In genomic region chr2:16722677-16723076, GRCh38 we compare ENCODE assay signal across 22 cellular contexts. TPM values are rescaled to one million over a fixed set of nuclear protein-coding genes. Genes with fewer than 3 reads are reported as not detected.
A peak's percentile ranks its signal among the peaks of the same experiment; 100 is the strongest.
DNase-seq lines count a peak whose midpoint lies in the region; ATAC-seq, FAIRE-seq and TF ChIP-seq lines count a peak whose summit lies in the region.
"Had no signal": no experiment of that assay in that cellular context is flagged by ENCODE, and none has a peak within 500 bp of the region (broad histone marks: within the 10 kb centered on the region; RNA-seq: fewer than 3 reads in every experiment).

No MANE protein-coding gene starts in this region.

- H3K9ac ChIP-seq in K562 (ENCODE audit: insufficient read depth in 1 of 2, low read depth in 2 of 2, low read length in 2 of 2) = no peak overlapping the region

- 0% methylated on average over 9 of the region's 9 CpGs for WGBS in K562 (ENCODE audit: insufficient coverage, low coverage, missing lambda C conversion rate)

- no peak overlapping the region for H3K4me2 ChIP-seq in K562 (ENCODE audit: insufficient read depth, low read length)

- H3K9me3 ChIP-seq in K562 (replicated peaks; ENCODE audit: control insufficient read depth, insufficient read depth, low read depth, low read length) = no peaks in the 10 kb centered on the region; the same call in 1 of the 2 replicates
- H3K9me3 ChIP-seq: spleen, testis had no signal

- ATAC-seq in K562 = peak; percentile 72
- no peak for ATAC-seq in HG02852 (IDR thresholded peaks at IDR 0.05; ENCODE audit: unreplicated experiment)
- ATAC-seq: activated CD4-positive, alpha-beta T cell treated with anti-CD3 and anti-CD28 coated beads for 36 hours; activated T-cell treated with anti-CD3 and anti-CD28 coated beads, Interleukin-2, amount 50 U/mL, for 72 hours; left colon; naive thymus-derived CD4-positive, alpha-beta T cell had no signal

- no peaks in the 10 kb centered on the region for H4K20me1 ChIP-seq in K562 (replicated peaks; ENCODE audit: control insufficient read depth, insufficient read depth, low read length)

- no peak overlapping the region for H2AFZ ChIP-seq in K562 (ENCODE audit: low read depth, low read length)

- intact Hi-C loops in K562 (cut with micrococcal nuclease) = loop anchor here (1.0 to 5.0 kb wide), 3 partner anchors 35 to 109 kb away; no protein-coding TSS in a partner anchor
- intact Hi-C loops in dorsolateral prefrontal cortex (cut with DNase I) = loop anchor here in 1 of 2 donors (5.0 kb wide), 1 partner anchor 95 kb away; no protein-coding TSS in a partner anchor

- POLR2A ChIA-PET in K562 (lab: Yijun Ruan, JAX) = interaction anchor here (0.7 kb wide), 1 partner anchor 404 kb away, joined by 3 read pairs; no protein-coding TSS in a partner anchor

- TF ChIP-seq CTCF in K562 (IDR thresholded peaks at IDR 0.05 in 2 of 3, conservative IDR thresholded peaks at IDR 0.05 in 1 of 3; ENCODE audit: insufficient read depth in 2 of 3, low read depth in 1 of 3, low read length in 3 of 3) (peak; percentile 24 to 53 (median 41); a peak in 4 of 6 replicates), foreskin fibroblast (IDR thresholded peaks at IDR 0.05; ENCODE audit: low read depth, low read length) (no peak), dorsolateral prefrontal cortex (IDR thresholded peaks at IDR 0.05 in 54 of 56, conservative IDR thresholded peaks at IDR 0.05 in 2 of 56; ENCODE audit: low read depth in 1 of 56, partially characterized antibody in 56 of 56) (no peak)

- H3K27ac ChIP-seq in K562 (ENCODE audit: extremely low read depth, low read depth, low read length) (no peak overlapping the region), dorsolateral prefrontal cortex (no peak overlapping the region)
- H3K27ac ChIP-seq: spleen, testis had no signal

- H3K4me3 ChIP-seq in K562 = no peak overlapping the region
- no peak overlapping the region for H3K4me3 ChIP-seq in foreskin fibroblast (ENCODE audit: low read depth in 1 of 2, low read length in 2 of 2)
- no peak overlapping the region for H3K4me3 ChIP-seq in dorsolateral prefrontal cortex
- H3K4me3 ChIP-seq: spleen, testis had no signal

- peaks cover 11 to 16% of the 10 kb centered on the region in 2 experiments; a peak in 4 of 5 replicates for H3K27me3 ChIP-seq in K562 (ENCODE audit: control insufficient read depth in 2 of 2, insufficient read depth in 2 of 2, low read length in 2 of 2)
- H3K27me3 ChIP-seq in dorsolateral prefrontal cortex = no peaks in the 10 kb centered on the region
- H3K27me3 ChIP-seq: testis had no signal

- H3K4me1 ChIP-seq in K562 (replicated peaks in 1 of 2; ENCODE audit: control insufficient read depth in 2 of 2, insufficient read depth in 2 of 2, low read length in 2 of 2) = peaks cover 0 to 5% of the 10 kb centered on the region in 2 experiments; a peak in 3 of 5 replicates
- H3K4me1 ChIP-seq: testis had no signal

- no peaks in the 10 kb centered on the region for H3K9me1 ChIP-seq in K562 (ENCODE audit: control insufficient read depth, insufficient read depth, low read length)

- TF ChIP-seq EP300 in K562 (IDR thresholded peaks at IDR 0.05; ENCODE audit: low read length) = no peak

- no TSS peak for BruUV-seq in K562 (replicated peaks; lab: Mats Ljungman, UMichigan)

- no peak for FAIRE-seq in K562 (lab: Jason Lieb, UNC)
- FAIRE-seq: D721Med, TTC549 had no signal

- peak; percentile 66 to 72 for TF ChIP-seq RAD21 in K562 (CRISPR knock-in tag; conservative IDR thresholded peaks at IDR 0.05 in 1 of 2, IDR thresholded peaks at IDR 0.05 in 1 of 2)

- in situ Hi-C loops in K562 (cut with MboI) = no loop called here

- CTCF ChIA-PET in K562 (lab: Yijun Ruan, JAX; ENCODE audit: low intra/inter-chr PET ratio) = interaction anchor here (0.5 to 1.2 kb wide), 2 partner anchors 25 to 105 kb away, joined by 4 to 15 read pairs; no protein-coding TSS in a partner anchor

- TF ChIP-seq POLR2A in K562 (conservative IDR thresholded peaks at IDR 0.05) = no peak

- H3K79me2 ChIP-seq in K562 (ENCODE audit: control insufficient read depth, insufficient read depth, low read length) = no peaks in the 10 kb centered on the region

- DNase-seq in ELF-1 (ENCODE audit: low read depth, low spot score) = peak; percentile 27
- DNase-seq in NCI-H526 (lab: John Stamatoyannopoulos, UW) = peak; percentile 99 to 100
- no peak for DNase-seq in K562 (ENCODE audit: extremely low read depth in 1 of 4, low spot score in 3 of 4)
- peak; percentile 71 for DNase-seq in iPS-NIHi7 (ENCODE audit: extremely low spot score)
- DNase-seq in foreskin fibroblast = no peak
- no peak for DNase-seq in dorsolateral prefrontal cortex
- no peak for DNase-seq in T-helper 1 cell
- DNase-seq: activated CD4-positive, alpha-beta T cell treated with anti-CD3 and anti-CD28 coated beads for 36 hours; activated T-cell treated with anti-CD3 and anti-CD28 coated beads, Interleukin-2, amount 50 U/mL, for 72 hours; aorta; effector CD4-positive, alpha-beta T cell; left colon; naive thymus-derived CD4-positive, alpha-beta T cell; NCI-H2081 treated with DMSO at 0.1 percent for 48 hours; spleen; stimulated activated CD4-positive, alpha-beta T cell treated with anti-CD3 and anti-CD28 coated beads, Interleukin-4, amount 100 ng/mL, for 1 hour; stimulated activated naive CD4-positive, alpha-beta T cell; testis had no signal

- no peaks in the 10 kb centered on the region for H3K36me3 ChIP-seq in K562 (ENCODE audit: control insufficient read depth, insufficient read depth, low read length)
- H3K36me3 ChIP-seq: spleen had no signal

TF ChIP-seq in K562, 482 proteins besides CTCF, POLR2A, EP300 and RAD21:
- TF ChIP-seq CXXC5 (CRISPR knock-in tag; IDR thresholded peaks at IDR 0.05) (no peak), DEAF1 (CRISPR knock-in tag; IDR thresholded peaks at IDR 0.05) (peak; percentile 34)

RNA-seq across cellular contexts. Expression of gene CYRIA, which starts 57.0 kb away (rescaled TPM):
- 0.11 and 0.46 TPM in 2 replicates for total RNA-seq in K562 (2011; cell fraction: chromatin; rRNA removed; ENCODE audit: low replicate concordance)
- under 0.01 TPM in 1 of 2 replicates, not detected in the other for total RNA-seq in K562 (2011; cell fraction: nucleolus; rRNA removed)
- 0.15 TPM in 1 of 2 replicates, not detected in the other for total RNA-seq in K562 (2011; cell fraction: nucleoplasm; rRNA removed)
- total RNA-seq in K562 (2014; rRNA removed) (0.98 and 1.1 TPM in 2 replicates), K562 (2014; rRNA removed; fragmentation: Illumina TruSeq; extraction: Trizol) (2.6 and 2.7 TPM in 2 replicates), K562 (2015; rRNA removed; fragmentation: Illumina TruSeq; extraction: Trizol) (4.9 and 5.6 TPM in 2 replicates), K562 (2021) (2.8 and 4.9 TPM in 2 replicates), dorsolateral prefrontal cortex (100 to 1,000 TPM in 99 of 120 experiments, 10 to 100 TPM in 21; 53.2 to 194 (median 131) TPM)
- polyA plus RNA-seq in K562 (2011; rRNA removed) (0.84 and 1.1 TPM in 2 replicates), K562 (2014; fragmentation: Illumina TruSeq; extraction: Trizol) (2.4 and 4.0 TPM in 2 replicates), K562 (2014; fragmentation: Nextera tagmentation; extraction: Ambion mirVana) (1 to 10 TPM; 2.8 to 3.3 TPM), K562 (2014; rRNA removed) (1.3 and 3.0 TPM in 2 replicates)
- 0.21 and 0.47 TPM in 2 replicates for polyA plus RNA-seq in K562 (2011; cell fraction: cytosol; rRNA removed)
- polyA plus RNA-seq in K562 (2011; cell fraction: nucleus; rRNA removed) = 0.65 and 1.3 TPM in 2 replicates
- 3.7 and 12.1 TPM in 2 replicates for polyA plus RNA-seq in K562 (2012)
- polyA minus RNA-seq in K562 (2011; rRNA and poly(A)+ RNA removed) = 1.2 TPM in 2 replicates
- 0.36 TPM in 1 of 2 replicates, not detected in the other for polyA minus RNA-seq in K562 (2011; cell fraction: cytosol; rRNA and poly(A)+ RNA removed)
- 0.78 and 0.81 TPM in 2 replicates for polyA minus RNA-seq in K562 (2011; cell fraction: nucleus; rRNA and poly(A)+ RNA removed)
- total RNA-seq: NCI-H460 had no signal

Comparison
In these comparisons a context has a peak if more than half of its experiments do, and no peak if none do; other contexts are left out.
1. DNase-seq: peak in ELF-1 (single experiment), NCI-H526 (2 of 2) and iPS-NIHi7 (single experiment); none in K562 (0 of 4), foreskin fibroblast (0 of 2), dorsolateral prefrontal cortex (0 of 10) and T-helper 1 cell (0 of 5).
2. CTCF ChIP-seq: peak in K562 (3 of 3); none in foreskin fibroblast (single experiment) and dorsolateral prefrontal cortex (0 of 56).
3. RNA of gene CYRIA, which starts 57.0 kb away (total RNA-seq): 53.2 to 194 TPM in dorsolateral prefrontal cortex; under 0.01 to 5.6 TPM in K562; every median in the first group is over 4 times any median in the second.